Comparison of ENCODE assay signal across 17 cellular contexts in the genomic region with DNA sequence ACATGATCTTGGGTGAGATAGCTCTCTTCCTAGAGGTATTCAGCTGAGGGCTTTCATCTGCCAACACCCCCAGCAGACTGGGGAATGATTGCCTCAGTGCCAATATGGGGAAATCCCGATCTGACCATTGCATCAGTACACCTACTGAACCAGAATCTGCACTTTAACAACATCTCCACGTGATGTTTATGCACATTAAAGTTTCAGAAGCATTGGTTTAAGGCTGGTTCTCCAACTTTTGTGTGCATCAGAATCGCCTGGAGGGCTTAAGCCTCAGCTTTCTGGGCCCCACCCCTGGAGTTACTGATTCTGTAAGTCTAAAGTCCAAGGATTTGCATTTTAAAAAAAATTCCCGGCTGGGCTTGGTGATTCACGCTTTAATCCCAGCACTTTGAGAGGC.
A peak's percentile ranks its signal among the peaks of the same experiment; 100 is the strongest.
DNase-seq lines count a peak whose midpoint lies in the region; ATAC-seq and TF ChIP-seq lines count a peak whose summit lies in the region.
"Had no signal": no experiment of that assay in that cellular context is flagged by ENCODE, and none has a peak within 500 bp of the region (broad histone marks: within the 10 kb centered on the region; RNA-seq: fewer than 3 reads in every experiment).

No MANE protein-coding gene starts in this region.

- peak overlapping the region; percentile 45 for H2AFZ ChIP-seq in PC-9

- H3K27me3 ChIP-seq in PC-9 (ENCODE audit: insufficient read depth, low read depth), result no peaks in the 10 kb centered on the region
- H3K27me3 ChIP-seq in transverse colon, result no peaks in the 10 kb centered on the region
- H3K27me3 ChIP-seq in lower lobe of right lung (ENCODE audit: low read depth), result no peaks in the 10 kb centered on the region
- H3K27me3 ChIP-seq: body of pancreas, neutrophil had no signal

- H3K4me1 ChIP-seq in PC-9 (replicated peaks; ENCODE audit: insufficient read depth), result peaks cover 21% of the 10 kb centered on the region
- peaks cover 0 to 14% (median 8%) of the 10 kb centered on the region in 4 donors for H3K4me1 ChIP-seq in transverse colon
- no peaks in the 10 kb centered on the region for H3K4me1 ChIP-seq in lower lobe of right lung
- H3K4me1 ChIP-seq: body of pancreas had no signal

- CTCF ChIA-PET in PC-9 (lab: Charles Lee), result no interaction called here

- no peaks in the 10 kb centered on the region for H3K36me3 ChIP-seq in PC-9 (ENCODE audit: low read depth)
- H3K36me3 ChIP-seq in transverse colon, result no peaks in the 10 kb centered on the region
- no peaks in the 10 kb centered on the region for H3K36me3 ChIP-seq in lower lobe of right lung
- H3K36me3 ChIP-seq: neutrophil had no signal

- POLR2A ChIA-PET in PC-9 (lab: Charles Lee; ENCODE audit: unreplicated experiment), result no interaction called here

- WGBS in transverse colon (ENCODE audit: low coverage in 1 of 2), 2 donors, result 17 to 37% methylated on average over 2 to 5 of the region's 5 CpGs

- H3K4me3 ChIP-seq in PC-9, result no peak overlapping the region; the same call in 1 of the 2 replicates
- no peak overlapping the region for H3K4me3 ChIP-seq in fibroblast of villous mesenchyme (ENCODE audit: low read depth, low read length)
- H3K4me3 ChIP-seq in transverse colon, result no peak overlapping the region
- no peak overlapping the region for H3K4me3 ChIP-seq in lower lobe of right lung
- H3K4me3 ChIP-seq: body of pancreas had no signal

- H3K9me3 ChIP-seq in PC-9 (ENCODE audit: insufficient read depth, low read depth), result no peaks in the 10 kb centered on the region
- H3K9me3 ChIP-seq in transverse colon, result no peaks in the 10 kb centered on the region
- no peaks in the 10 kb centered on the region for H3K9me3 ChIP-seq in lower lobe of right lung
- H3K9me3 ChIP-seq: body of pancreas, neutrophil had no signal

- intact Hi-C loops in PC-9 (cut with micrococcal nuclease; ENCODE audit: unreplicated experiment) (no loop called here), transverse colon (cut with DNase I; ENCODE audit: low total_unique reads) (no loop called here), lower lobe of right lung (cut with DNase I) (no loop called here)

- no peaks in the 10 kb centered on the region for H3K79me2 ChIP-seq in PC-9 (ENCODE audit: low read depth)

- H3F3A ChIP-seq in PC-9 (ENCODE audit: insufficient read depth, low read depth), result peaks cover 19% of the 10 kb centered on the region

- in situ Hi-C loops in transverse colon (cut with MboI; ENCODE audit: low pct_ligation_motif_present in 1 of 4, low pct_unique_long_range_greater_than_20kb in 1 of 4, low sequenced_read_pairs in 3 of 4), result no loop called here

- TF ChIP-seq CTCF in PC-9 (conservative IDR thresholded peaks at IDR 0.05) (no peak), fibroblast of villous mesenchyme (IDR thresholded peaks at IDR 0.05; ENCODE audit: insufficient read depth, low read depth, low read length) (no peak), transverse colon (IDR thresholded peaks at IDR 0.05) (no peak), lower lobe of right lung (IDR thresholded peaks at IDR 0.05) (no peak)

- TF ChIP-seq EP300 in transverse colon (IDR thresholded peaks at IDR 0.05; ENCODE audit: low read depth), result no peak

- H3K27ac ChIP-seq in PC-9, result peak overlapping the region; percentile 70
- peak overlapping the region; percentile 71 to 81 (median 79) for H3K27ac ChIP-seq in transverse colon
- no peak overlapping the region for H3K27ac ChIP-seq in lower lobe of right lung
- H3K27ac ChIP-seq: body of pancreas, neutrophil had no signal

- no peak for TF ChIP-seq POLR2A in transverse colon (IDR thresholded peaks at IDR 0.05)

- no peaks in the 10 kb centered on the region for H4K20me1 ChIP-seq in PC-9 (ENCODE audit: insufficient read depth)

- BruUV-seq in PC-9 (replicated peaks; lab: Mats Ljungman, UMichigan), result no TSS peak

- peak overlapping the region; percentile 50 for H3K4me2 ChIP-seq in PC-9

- no peaks in the 10 kb centered on the region for H3K9me2 ChIP-seq in PC-9 (ENCODE audit: insufficient read depth)

- DNase-seq in HuH-7 (ENCODE audit: low spot score) (peak; percentile 63), PC-9 (peak; percentile 35 to 88), fibroblast of villous mesenchyme (ENCODE audit: low read depth) (peak; percentile 78), transverse colon (peak; percentile 68), dedifferentiated amniotic fluid mesenchymal stem cell (ENCODE audit: extremely low spot score) (no peak), lower lobe of right lung (no peak), left lobe of liver (ENCODE audit: low spot score) (no peak)
- DNase-seq: activated CD8-positive, alpha-beta memory T cell treated with anti-CD3 and anti-CD28 coated beads, Interleukin-2, amount 50 U/mL, for 4 hours; activated naive CD4-positive, alpha-beta T cell treated with Interleukin-2 at 50 U/mL for 16 hours; CD4-positive, CD25-positive, alpha-beta regulatory T cell; HCEC 1CT; Kasumi-1; NCI-H146; NCI-H446 treated with DMSO at 0.1 percent for 48 hours had no signal

- ATAC-seq in lower lobe of right lung (no peak), left lobe of liver (no peak)
- ATAC-seq: body of pancreas; stimulated activated memory B cell treated with anti-CD40 and anti-IgM and Interleukin-4, amounts not matched to agents 10 μg/mL and 1 μg/mL and 100 μg/mL, for 72 hours had no signal

Comparison
In these comparisons a context has a peak if more than half of its experiments do, and no peak if none do; other contexts are left out.
1. DNase-seq: peak in HuH-7 (single experiment), PC-9 (2 of 2), fibroblast of villous mesenchyme (single experiment) and transverse colon (single experiment); none in dedifferentiated amniotic fluid mesenchymal stem cell (single experiment), lower lobe of right lung (single experiment) and left lobe of liver (single experiment).